Comparison of ENCODE assay signal across 14 cellular contexts in the genomic region with DNA sequence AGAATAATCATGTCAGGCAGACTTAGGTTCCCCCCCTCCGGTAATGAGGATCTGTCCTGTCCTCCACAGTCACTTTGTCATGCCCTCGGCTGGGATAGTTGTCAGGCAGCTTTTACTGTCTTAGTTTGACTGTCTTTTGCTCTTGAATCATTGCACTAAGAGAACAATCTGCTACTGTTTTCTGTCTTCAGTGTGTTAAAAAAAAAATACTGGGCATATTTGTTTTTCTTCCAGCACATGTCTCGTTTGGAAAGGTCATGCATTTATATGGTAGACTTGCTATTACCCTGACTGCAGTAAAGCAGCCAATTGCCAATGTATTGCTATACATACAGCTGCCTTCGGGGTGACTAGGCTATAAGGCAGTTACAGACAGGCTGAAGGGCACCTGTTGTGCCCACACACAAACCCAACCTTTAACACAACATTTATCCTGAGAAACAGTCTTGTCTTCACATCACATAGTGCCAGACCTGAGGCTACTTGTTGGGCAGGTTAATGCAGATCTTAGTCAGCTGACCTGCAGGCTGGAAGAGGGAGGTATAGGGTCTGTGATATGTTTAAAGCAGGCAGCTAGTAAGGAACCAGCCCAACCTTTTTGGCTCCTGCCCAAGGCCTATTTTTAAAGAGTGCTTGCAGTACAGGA. TPM values are rescaled to one million over a fixed set of nuclear protein-coding genes. Genes with fewer than 3 reads are reported as not detected.
A peak's percentile ranks its signal among the peaks of the same experiment; 100 is the strongest.
DNase-seq lines count a peak whose midpoint lies in the region; ATAC-seq and TF ChIP-seq lines count a peak whose summit lies in the region.
"Had no signal": no experiment of that assay in that cellular context is flagged by ENCODE, and none has a peak within 500 bp of the region (broad histone marks: within the 10 kb centered on the region; RNA-seq: fewer than 3 reads in every experiment).

No MANE protein-coding gene starts in this region.

- H3K4me1 ChIP-seq in KMS-11 (ENCODE audit: low read depth, poor library complexity, severe bottlenecking), result peaks cover 9% of the 10 kb centered on the region

- ATAC-seq in HG02885 (IDR thresholded peaks at IDR 0.05; ENCODE audit: poor library complexity, unreplicated experiment), result no peak
- ATAC-seq in GM19463 (IDR thresholded peaks at IDR 0.05; ENCODE audit: unreplicated experiment), result no peak

- no peak overlapping the region for H3K27ac ChIP-seq in KMS-11

- 0 out of 2 replicates have a peak overlapping the region, but pooled peaks have one; percentile 2 for H3K4me2 ChIP-seq in KMS-11
- H3K4me2 ChIP-seq: SK-N-SH had no signal

- in situ Hi-C loops in SK-MEL-5 (cut with HindIII; ENCODE audit: low pct_unique_long_range_greater_than_20kb, low sequenced_read_pairs), result no loop called here

- H3K27me3 ChIP-seq in KMS-11 (ENCODE audit: insufficient read depth, low read depth), result no peaks in the 10 kb centered on the region

- H3K4me3 ChIP-seq in KMS-11 (IDR thresholded peaks at IDR 0.05; ENCODE audit: insufficient read depth, low read depth, low read length), result no peak overlapping the region

- H3K9ac ChIP-seq in KMS-11, result no peak overlapping the region
- H3K9ac ChIP-seq: SK-N-SH had no signal

- peak; percentile 66 for DNase-seq in Ammon's horn (ENCODE audit: low spot score)
- DNase-seq in SK-MEL-5 (ENCODE audit: low read depth, low spot score), result peak; percentile 77
- peak; percentile 4 for DNase-seq in left kidney (ENCODE audit: low read depth, low spot score)
- DNase-seq in EL, result no peak
- DNase-seq in NOMO-1 (lab: John Stamatoyannopoulos, UW; ENCODE audit: unreplicated experiment in 2 of 2), result no peak
- DNase-seq: activated T-cell treated with anti-CD3 and anti-CD28 coated beads, Interleukin-2, amount 50 U/mL, for 1 hour; H9; SK-N-SH; stimulated activated naive CD4-positive, alpha-beta T cell had no signal

- no peaks in the 10 kb centered on the region for H4K20me1 ChIP-seq in KMS-11 (ENCODE audit: insufficient read depth)

- H2AFZ ChIP-seq in KMS-11 (ENCODE audit: low read depth), result no peak overlapping the region

- no peak for TF ChIP-seq CTCF in KMS-11 (conservative IDR thresholded peaks at IDR 0.05; ENCODE audit: low read depth, low read length)

- no peaks in the 10 kb centered on the region for H3K79me2 ChIP-seq in KMS-11 (ENCODE audit: insufficient read depth, low read depth)

- no peaks in the 10 kb centered on the region for H3K36me3 ChIP-seq in KMS-11 (ENCODE audit: insufficient read depth)

RNA-seq across cellular contexts. Expression of gene ARFGEF3, which starts 26.7 kb away (rescaled TPM):
- total RNA-seq in SK-MEL-5 (2014; rRNA removed; shearing (Covaris generic)), result 0.82 and 0.85 TPM in 2 replicates
- 0.79 and 1.4 TPM in 2 replicates for polyA plus RNA-seq in SK-MEL-5 (2015; cell fraction: cytosol; rRNA removed)
- polyA plus RNA-seq in SK-MEL-5 (2015; cell fraction: nucleus; rRNA removed), result 0.59 and 0.69 TPM in 2 replicates
- polyA plus RNA-seq: SK-N-SH had no signal

RNA-seq across cellular contexts. Expression of gene PBOV1, which starts 29.9 kb away (rescaled TPM):
- not detected in 2 replicates for total RNA-seq in SK-MEL-5 (2014; rRNA removed; shearing (Covaris generic))
- not detected in 2 replicates for polyA plus RNA-seq in SK-MEL-5 (2015; cell fraction: cytosol; rRNA removed)
- polyA plus RNA-seq in SK-MEL-5 (2015; cell fraction: nucleus; rRNA removed), result not detected in 2 replicates
- total RNA-seq: dermis microvascular lymphatic vessel endothelial cell, H9, renal cortical epithelial cell had no signal
- polyA plus RNA-seq: SK-N-SH had no signal

Comparison
In these comparisons a context has a peak if more than half of its experiments do, and no peak if none do; other contexts are left out.
1. DNase-seq: peak in Ammon's horn (single experiment), SK-MEL-5 (single experiment) and left kidney (single experiment); none in EL (single experiment) and NOMO-1 (0 of 2).